ENCODE assay signal across 1 cellular context in the genomic region with DNA sequence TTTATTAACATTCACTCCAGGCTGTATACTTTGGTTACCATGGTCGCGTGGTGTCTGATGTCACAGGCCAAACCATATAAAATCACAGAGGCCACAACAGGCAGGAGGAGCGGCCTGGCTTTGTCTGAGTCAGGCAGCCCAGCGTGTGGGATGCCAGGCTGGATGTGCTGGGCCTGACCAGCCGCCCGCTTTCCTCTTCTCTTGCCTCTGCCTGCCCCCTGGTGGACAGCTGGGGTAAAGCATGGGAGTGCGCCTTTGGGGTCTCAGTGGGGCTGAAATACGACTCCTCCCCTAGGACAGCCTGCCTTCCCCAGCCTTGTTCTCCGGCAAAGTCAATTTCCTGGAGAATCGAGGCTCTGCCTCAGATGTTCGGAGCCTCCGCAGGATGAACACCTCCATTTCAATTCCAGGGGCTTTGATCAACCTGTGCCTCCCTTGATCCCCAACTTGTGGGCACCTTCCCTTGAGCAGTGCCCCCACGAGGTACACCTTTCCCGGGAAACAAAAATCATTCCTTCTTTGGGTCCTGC.
TF ChIP-seq lines count a peak whose summit lies in the region.

No MANE protein-coding gene starts in this region.

TF ChIP-seq in HEK293, 187 proteins besides CTCF, POLR2A, EP300 and RAD21 (continued from another document):
- TF ChIP-seq, protein P1, sequence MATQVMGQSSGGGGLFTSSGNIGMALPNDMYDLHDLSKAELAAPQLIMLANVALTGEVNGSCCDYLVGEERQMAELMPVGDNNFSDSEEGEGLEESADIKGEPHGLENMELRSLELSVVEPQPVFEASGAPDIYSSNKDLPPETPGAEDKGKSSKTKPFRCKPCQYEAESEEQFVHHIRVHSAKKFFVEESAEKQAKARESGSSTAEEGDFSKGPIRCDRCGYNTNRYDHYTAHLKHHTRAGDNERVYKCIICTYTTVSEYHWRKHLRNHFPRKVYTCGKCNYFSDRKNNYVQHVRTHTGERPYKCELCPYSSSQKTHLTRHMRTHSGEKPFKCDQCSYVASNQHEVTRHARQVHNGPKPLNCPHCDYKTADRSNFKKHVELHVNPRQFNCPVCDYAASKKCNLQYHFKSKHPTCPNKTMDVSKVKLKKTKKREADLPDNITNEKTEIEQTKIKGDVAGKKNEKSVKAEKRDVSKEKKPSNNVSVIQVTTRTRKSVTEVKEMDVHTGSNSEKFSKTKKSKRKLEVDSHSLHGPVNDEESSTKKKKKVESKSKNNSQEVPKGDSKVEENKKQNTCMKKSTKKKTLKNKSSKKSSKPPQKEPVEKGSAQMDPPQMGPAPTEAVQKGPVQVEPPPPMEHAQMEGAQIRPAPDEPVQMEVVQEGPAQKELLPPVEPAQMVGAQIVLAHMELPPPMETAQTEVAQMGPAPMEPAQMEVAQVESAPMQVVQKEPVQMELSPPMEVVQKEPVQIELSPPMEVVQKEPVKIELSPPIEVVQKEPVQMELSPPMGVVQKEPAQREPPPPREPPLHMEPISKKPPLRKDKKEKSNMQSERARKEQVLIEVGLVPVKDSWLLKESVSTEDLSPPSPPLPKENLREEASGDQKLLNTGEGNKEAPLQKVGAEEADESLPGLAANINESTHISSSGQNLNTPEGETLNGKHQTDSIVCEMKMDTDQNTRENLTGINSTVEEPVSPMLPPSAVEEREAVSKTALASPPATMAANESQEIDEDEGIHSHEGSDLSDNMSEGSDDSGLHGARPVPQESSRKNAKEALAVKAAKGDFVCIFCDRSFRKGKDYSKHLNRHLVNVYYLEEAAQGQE (tag by site-specific recombination; IDR thresholded peaks at IDR 0.05): no peak
- TF ChIP-seq SP2 (tag by site-specific recombination; IDR thresholded peaks at IDR 0.05): no peak
- TF ChIP-seq SCRT2 (tag by site-specific recombination; IDR thresholded peaks at IDR 0.05): peak; percentile 60
- TF ChIP-seq ZNF416 (tag by site-specific recombination; IDR thresholded peaks at IDR 0.05): no peak
- TF ChIP-seq, protein P2, sequence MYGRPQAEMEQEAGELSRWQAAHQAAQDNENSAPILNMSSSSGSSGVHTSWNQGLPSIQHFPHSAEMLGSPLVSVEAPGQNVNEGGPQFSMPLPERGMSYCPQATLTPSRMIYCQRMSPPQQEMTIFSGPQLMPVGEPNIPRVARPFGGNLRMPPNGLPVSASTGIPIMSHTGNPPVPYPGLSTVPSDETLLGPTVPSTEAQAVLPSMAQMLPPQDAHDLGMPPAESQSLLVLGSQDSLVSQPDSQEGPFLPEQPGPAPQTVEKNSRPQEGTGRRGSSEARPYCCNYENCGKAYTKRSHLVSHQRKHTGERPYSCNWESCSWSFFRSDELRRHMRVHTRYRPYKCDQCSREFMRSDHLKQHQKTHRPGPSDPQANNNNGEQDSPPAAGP (tag by site-specific recombination; IDR thresholded peaks at IDR 0.05): no peak
- peak; percentile 72 for TF ChIP-seq ZNF629 (tag by site-specific recombination; IDR thresholded peaks at IDR 0.05)
- no peak for TF ChIP-seq ZNF830 (tag by site-specific recombination; IDR thresholded peaks at IDR 0.05; ENCODE audit: low read depth)
- TF ChIP-seq, protein P3, sequence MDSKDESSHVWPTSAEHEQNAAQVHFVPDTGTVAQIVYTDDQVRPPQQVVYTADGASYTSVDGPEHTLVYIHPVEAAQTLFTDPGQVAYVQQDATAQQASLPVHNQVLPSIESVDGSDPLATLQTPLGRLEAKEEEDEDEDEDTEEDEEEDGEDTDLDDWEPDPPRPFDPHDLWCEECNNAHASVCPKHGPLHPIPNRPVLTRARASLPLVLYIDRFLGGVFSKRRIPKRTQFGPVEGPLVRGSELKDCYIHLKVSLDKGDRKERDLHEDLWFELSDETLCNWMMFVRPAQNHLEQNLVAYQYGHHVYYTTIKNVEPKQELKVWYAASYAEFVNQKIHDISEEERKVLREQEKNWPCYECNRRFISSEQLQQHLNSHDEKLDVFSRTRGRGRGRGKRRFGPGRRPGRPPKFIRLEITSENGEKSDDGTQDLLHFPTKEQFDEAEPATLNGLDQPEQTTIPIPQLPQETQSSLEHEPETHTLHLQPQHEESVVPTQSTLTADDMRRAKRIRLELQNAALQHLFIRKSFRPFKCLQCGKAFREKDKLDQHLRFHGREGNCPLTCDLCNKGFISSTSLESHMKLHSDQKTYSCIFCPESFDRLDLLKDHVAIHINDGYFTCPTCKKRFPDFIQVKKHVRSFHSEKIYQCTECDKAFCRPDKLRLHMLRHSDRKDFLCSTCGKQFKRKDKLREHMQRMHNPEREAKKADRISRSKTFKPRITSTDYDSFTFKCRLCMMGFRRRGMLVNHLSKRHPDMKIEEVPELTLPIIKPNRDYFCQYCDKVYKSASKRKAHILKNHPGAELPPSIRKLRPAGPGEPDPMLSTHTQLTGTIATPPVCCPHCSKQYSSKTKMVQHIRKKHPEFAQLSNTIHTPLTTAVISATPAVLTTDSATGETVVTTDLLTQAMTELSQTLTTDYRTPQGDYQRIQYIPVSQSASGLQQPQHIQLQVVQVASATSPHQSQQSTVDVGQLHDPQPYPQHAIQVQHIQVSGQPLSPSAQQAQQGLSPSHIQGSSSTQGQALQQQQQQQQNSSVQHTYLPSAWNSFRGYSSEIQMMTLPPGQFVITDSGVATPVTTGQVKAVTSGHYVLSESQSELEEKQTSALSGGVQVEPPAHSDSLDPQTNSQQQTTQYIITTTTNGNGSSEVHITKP (tag by site-specific recombination; IDR thresholded peaks at IDR 0.05): peak; percentile 84
- TF ChIP-seq ZNF624 (tag by site-specific recombination; IDR thresholded peaks at IDR 0.05): no peak
- peak; percentile 79; the same call in 1 of the 2 replicates for TF ChIP-seq ZFP37 (tag by site-specific recombination; IDR thresholded peaks at IDR 0.05)
- TF ChIP-seq ZSCAN23 (tag by site-specific recombination; IDR thresholded peaks at IDR 0.05): no peak
- TF ChIP-seq ZBTB21 (tag by site-specific recombination; IDR thresholded peaks at IDR 0.05): peak; percentile 62
- no peak for TF ChIP-seq ZNF175 (tag by site-specific recombination; IDR thresholded peaks at IDR 0.05)
- TF ChIP-seq ZBTB8A (tag by site-specific recombination; IDR thresholded peaks at IDR 0.05): peak; percentile 64
- no peak for TF ChIP-seq ZNF239 (tag by site-specific recombination; IDR thresholded peaks at IDR 0.05)
- TF ChIP-seq ZNF843 (tag by site-specific recombination; IDR thresholded peaks at IDR 0.05): no peak
- peak; percentile 52 for TF ChIP-seq GLIS1 (tag by site-specific recombination; IDR thresholded peaks at IDR 0.05)
- TF ChIP-seq ZNF426 (tag by site-specific recombination; IDR thresholded peaks at IDR 0.05): no peak
- no peak for TF ChIP-seq ZFP41 (tag by site-specific recombination; IDR thresholded peaks at IDR 0.05; ENCODE audit: borderline replicate concordance)
- peak; percentile 97; the same call in 1 of the 2 replicates for TF ChIP-seq ZNF610 (tag by site-specific recombination; IDR thresholded peaks at IDR 0.05; ENCODE audit: borderline replicate concordance)
- no peak for TF ChIP-seq ZNF211 (tag by site-specific recombination; IDR thresholded peaks at IDR 0.05; ENCODE audit: low read depth)
- TF ChIP-seq ZNF501 (tag by site-specific recombination; IDR thresholded peaks at IDR 0.05): peak; percentile 21; the same call in 1 of the 2 replicates
- TF ChIP-seq ZNF76 (tag by site-specific recombination; IDR thresholded peaks at IDR 0.05; ENCODE audit: borderline replicate concordance, low read depth): no peak
- TF ChIP-seq MZF1 (tag by site-specific recombination; IDR thresholded peaks at IDR 0.05; ENCODE audit: borderline replicate concordance): no peak
- 0 out of 2 replicates have a peak, but pooled peaks have one; percentile 14 for TF ChIP-seq ZNF341 (tag by site-specific recombination; IDR thresholded peaks at IDR 0.05; ENCODE audit: low read depth)
- peak; percentile 77 for TF ChIP-seq ZNF654 (tag by site-specific recombination; IDR thresholded peaks at IDR 0.05; ENCODE audit: low read depth)
- TF ChIP-seq, protein P4, sequence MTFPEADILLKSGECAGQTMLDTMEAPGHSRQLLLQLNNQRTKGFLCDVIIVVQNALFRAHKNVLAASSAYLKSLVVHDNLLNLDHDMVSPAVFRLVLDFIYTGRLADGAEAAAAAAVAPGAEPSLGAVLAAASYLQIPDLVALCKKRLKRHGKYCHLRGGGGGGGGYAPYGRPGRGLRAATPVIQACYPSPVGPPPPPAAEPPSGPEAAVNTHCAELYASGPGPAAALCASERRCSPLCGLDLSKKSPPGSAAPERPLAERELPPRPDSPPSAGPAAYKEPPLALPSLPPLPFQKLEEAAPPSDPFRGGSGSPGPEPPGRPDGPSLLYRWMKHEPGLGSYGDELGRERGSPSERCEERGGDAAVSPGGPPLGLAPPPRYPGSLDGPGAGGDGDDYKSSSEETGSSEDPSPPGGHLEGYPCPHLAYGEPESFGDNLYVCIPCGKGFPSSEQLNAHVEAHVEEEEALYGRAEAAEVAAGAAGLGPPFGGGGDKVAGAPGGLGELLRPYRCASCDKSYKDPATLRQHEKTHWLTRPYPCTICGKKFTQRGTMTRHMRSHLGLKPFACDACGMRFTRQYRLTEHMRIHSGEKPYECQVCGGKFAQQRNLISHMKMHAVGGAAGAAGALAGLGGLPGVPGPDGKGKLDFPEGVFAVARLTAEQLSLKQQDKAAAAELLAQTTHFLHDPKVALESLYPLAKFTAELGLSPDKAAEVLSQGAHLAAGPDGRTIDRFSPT (tag by site-specific recombination; IDR thresholded peaks at IDR 0.05): peak; percentile 67
- TF ChIP-seq ZNF2 (tag by site-specific recombination; IDR thresholded peaks at IDR 0.05): peak; percentile 73; the same call in 1 of the 2 replicates
- no peak for TF ChIP-seq ZNF529 (tag by site-specific recombination; IDR thresholded peaks at IDR 0.05; ENCODE audit: insufficient replicate concordance)
- peak; percentile 91 for TF ChIP-seq ZNF660 (tag by site-specific recombination; IDR thresholded peaks at IDR 0.05)
- TF ChIP-seq SP7 (tag by site-specific recombination; IDR thresholded peaks at IDR 0.05): peak; percentile 63
- peak; percentile 95 for TF ChIP-seq ZSCAN30 (tag by site-specific recombination; IDR thresholded peaks at IDR 0.05)
- TF ChIP-seq, protein P5, sequence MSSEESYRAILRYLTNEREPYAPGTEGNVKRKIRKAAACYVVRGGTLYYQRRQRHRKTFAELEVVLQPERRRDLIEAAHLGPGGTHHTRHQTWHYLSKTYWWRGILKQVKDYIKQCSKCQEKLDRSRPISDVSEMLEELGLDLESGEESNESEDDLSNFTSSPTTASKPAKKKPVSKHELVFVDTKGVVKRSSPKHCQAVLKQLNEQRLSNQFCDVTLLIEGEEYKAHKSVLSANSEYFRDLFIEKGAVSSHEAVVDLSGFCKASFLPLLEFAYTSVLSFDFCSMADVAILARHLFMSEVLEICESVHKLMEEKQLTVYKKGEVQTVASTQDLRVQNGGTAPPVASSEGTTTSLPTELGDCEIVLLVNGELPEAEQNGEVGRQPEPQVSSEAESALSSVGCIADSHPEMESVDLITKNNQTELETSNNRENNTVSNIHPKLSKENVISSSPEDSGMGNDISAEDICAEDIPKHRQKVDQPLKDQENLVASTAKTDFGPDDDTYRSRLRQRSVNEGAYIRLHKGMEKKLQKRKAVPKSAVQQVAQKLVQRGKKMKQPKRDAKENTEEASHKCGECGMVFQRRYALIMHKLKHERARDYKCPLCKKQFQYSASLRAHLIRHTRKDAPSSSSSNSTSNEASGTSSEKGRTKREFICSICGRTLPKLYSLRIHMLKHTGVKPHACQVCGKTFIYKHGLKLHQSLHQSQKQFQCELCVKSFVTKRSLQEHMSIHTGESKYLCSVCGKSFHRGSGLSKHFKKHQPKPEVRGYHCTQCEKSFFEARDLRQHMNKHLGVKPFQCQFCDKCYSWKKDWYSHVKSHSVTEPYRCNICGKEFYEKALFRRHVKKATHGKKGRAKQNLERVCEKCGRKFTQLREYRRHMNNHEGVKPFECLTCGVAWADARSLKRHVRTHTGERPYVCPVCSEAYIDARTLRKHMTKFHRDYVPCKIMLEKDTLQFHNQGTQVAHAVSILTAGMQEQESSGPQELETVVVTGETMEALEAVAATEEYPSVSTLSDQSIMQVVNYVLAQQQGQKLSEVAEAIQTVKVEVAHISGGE (tag by site-specific recombination; conservative IDR thresholded peaks at IDR 0.05; ENCODE audit: low read depth): no peak
- TF ChIP-seq, protein P6, sequence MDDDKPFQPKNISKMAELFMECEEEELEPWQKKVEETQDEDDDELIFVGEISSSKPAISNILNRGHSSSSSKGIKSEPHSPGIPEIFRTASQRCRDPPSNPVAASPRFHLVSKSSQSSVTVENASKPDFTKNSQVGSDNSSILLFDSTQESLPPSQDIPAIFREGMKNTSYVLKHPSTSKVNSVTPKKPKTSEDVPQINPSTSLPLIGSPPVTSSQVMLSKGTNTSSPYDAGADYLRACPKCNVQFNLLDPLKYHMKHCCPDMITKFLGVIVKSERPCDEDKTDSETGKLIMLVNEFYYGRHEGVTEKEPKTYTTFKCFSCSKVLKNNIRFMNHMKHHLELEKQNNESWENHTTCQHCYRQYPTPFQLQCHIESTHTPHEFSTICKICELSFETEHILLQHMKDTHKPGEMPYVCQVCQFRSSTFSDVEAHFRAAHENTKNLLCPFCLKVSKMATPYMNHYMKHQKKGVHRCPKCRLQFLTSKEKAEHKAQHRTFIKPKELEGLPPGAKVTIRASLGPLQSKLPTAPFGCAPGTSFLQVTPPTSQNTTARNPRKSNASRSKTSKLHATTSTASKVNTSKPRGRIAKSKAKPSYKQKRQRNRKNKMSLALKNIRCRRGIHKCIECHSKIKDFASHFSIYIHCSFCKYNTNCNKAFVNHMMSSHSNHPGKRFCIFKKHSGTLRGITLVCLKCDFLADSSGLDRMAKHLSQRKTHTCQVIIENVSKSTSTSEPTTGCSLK (tag by site-specific recombination; IDR thresholded peaks at IDR 0.05): no peak
- TF ChIP-seq ZNF600 (tag by site-specific recombination; IDR thresholded peaks at IDR 0.05): peak; percentile 89
- peak; percentile 75 for TF ChIP-seq GLIS2 (tag by site-specific recombination; IDR thresholded peaks at IDR 0.05)
- TF ChIP-seq, protein P7, sequence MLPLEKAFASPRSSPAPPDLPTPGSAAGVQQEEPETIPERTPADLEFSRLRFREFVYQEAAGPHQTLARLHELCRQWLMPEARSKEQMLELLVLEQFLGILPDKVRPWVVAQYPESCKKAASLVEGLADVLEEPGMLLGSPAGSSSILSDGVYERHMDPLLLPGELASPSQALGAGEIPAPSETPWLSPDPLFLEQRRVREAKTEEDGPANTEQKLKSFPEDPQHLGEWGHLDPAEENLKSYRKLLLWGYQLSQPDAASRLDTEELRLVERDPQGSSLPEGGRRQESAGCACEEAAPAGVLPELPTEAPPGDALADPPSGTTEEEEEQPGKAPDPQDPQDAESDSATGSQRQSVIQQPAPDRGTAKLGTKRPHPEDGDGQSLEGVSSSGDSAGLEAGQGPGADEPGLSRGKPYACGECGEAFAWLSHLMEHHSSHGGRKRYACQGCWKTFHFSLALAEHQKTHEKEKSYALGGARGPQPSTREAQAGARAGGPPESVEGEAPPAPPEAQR (tag by site-specific recombination; IDR thresholded peaks at IDR 0.05): no peak
